8 cellular contexts compared by ENCODE assay signal in genomic region chr12:57837779-57838562, GRCh38. TPM values are rescaled to one million over a fixed set of nuclear protein-coding genes. Genes with fewer than 3 reads are reported as not detected.
DNase-seq lines count a peak whose midpoint lies in the region; ATAC-seq lines count a peak whose summit lies in the region.

No MANE protein-coding gene starts in this region.

- peak overlapping the region; percentile 93 for H3K27ac Mint-ChIP-seq in activated naive CD8-positive, alpha-beta T cell treated with anti-CD3 and anti-CD28 coated beads, Interleukin-2, amount 10 ng/mL, durations not matched to agents 7 days and 5 days

- ATAC-seq in activated naive CD8-positive, alpha-beta T cell treated with anti-CD3 and anti-CD28 coated beads, Interleukin-2, amount 10 ng/mL, durations not matched to agents 7 days and 5 days (ENCODE audit: low read depth) = peak; percentile 32
- ATAC-seq in right cardiac atrium = peak; percentile 66 to 81

- 7% methylated on average over 5 of the region's 5 CpGs for WGBS in right cardiac atrium

- H3K9ac ChIP-seq in subcutaneous abdominal adipose tissue (ENCODE audit: low read length in 5 of 5) = peak overlapping the region in 3 of 5 donors; percentile 15 to 42 (median 31)

- H3K9me3 ChIP-seq in right cardiac atrium (ENCODE audit: control insufficient read depth, low read length) (no peaks in the 10 kb centered on the region), subcutaneous abdominal adipose tissue (ENCODE audit: control insufficient read depth in 5 of 5, low read length in 5 of 5) (no peaks in the 10 kb centered on the region)

- peaks cover 3% of the 10 kb centered on the region for H3K36me3 Mint-ChIP-seq in activated naive CD8-positive, alpha-beta T cell treated with anti-CD3 and anti-CD28 coated beads, Interleukin-2, amount 10 ng/mL, durations not matched to agents 7 days and 5 days

- H3K27ac ChIP-seq in right cardiac atrium (ENCODE audit: low read length) (peak overlapping the region; percentile 84), subcutaneous abdominal adipose tissue (ENCODE audit: low read depth, low read length) (peak overlapping the region; percentile 77)

- H3K4me1 Mint-ChIP-seq in activated naive CD8-positive, alpha-beta T cell treated with anti-CD3 and anti-CD28 coated beads, Interleukin-2, amount 10 ng/mL, durations not matched to agents 7 days and 5 days = peaks cover 82% of the 10 kb centered on the region

- H3K27me3 ChIP-seq in right cardiac atrium (ENCODE audit: control insufficient read depth, insufficient read depth) (no peaks in the 10 kb centered on the region), subcutaneous abdominal adipose tissue (ENCODE audit: control insufficient read depth in 5 of 5, insufficient read depth in 4 of 5, low read length in 5 of 5) (no peaks in the 10 kb centered on the region)

- peak; percentile 64 for DNase-seq in GM03348 (ENCODE audit: low spot score)
- peak; percentile 59 for DNase-seq in LHCN-M2 (ENCODE audit: low read depth)
- DNase-seq in activated naive CD8-positive, alpha-beta T cell treated with anti-CD3 and anti-CD28 coated beads, Interleukin-2, amount 10 ng/mL, durations not matched to agents 7 days and 5 days = peak; percentile 45
- peak in 2 of 3 donors; percentile 69 to 79 for DNase-seq in right cardiac atrium
- DNase-seq in NCI-H2107 (lab: John Stamatoyannopoulos, UW) = no peak
- no peak for DNase-seq in NCI-H345 (lab: John Stamatoyannopoulos, UW)
- no peak for DNase-seq in germinal center (ENCODE audit: low spot score)

- intact Hi-C loops in right cardiac atrium (cut with DNase I) = no loop called here

- no peaks in the 10 kb centered on the region for H3K27me3 Mint-ChIP-seq in activated naive CD8-positive, alpha-beta T cell treated with anti-CD3 and anti-CD28 coated beads, Interleukin-2, amount 10 ng/mL, durations not matched to agents 7 days and 5 days

- POLR2A ChIA-PET in activated naive CD8-positive, alpha-beta T cell treated with anti-CD3 and anti-CD28 coated beads, Interleukin-2, amount 10 ng/mL, durations not matched to agents 7 days and 5 days (lab: Charles Lee) = interaction anchor here (2.0 to 4.0 kb wide), 2 partner anchors 8 to 61 kb away, joined by 6 to 41 read pairs; partner anchors contain the start of gene CTDSP2

- H3K9me3 Mint-ChIP-seq in activated naive CD8-positive, alpha-beta T cell treated with anti-CD3 and anti-CD28 coated beads, Interleukin-2, amount 10 ng/mL, durations not matched to agents 7 days and 5 days = no peaks in the 10 kb centered on the region

- peaks cover 74% of the 10 kb centered on the region for H3K4me1 ChIP-seq in right cardiac atrium (ENCODE audit: control insufficient read depth, insufficient read depth, low read length)
- H3K4me1 ChIP-seq in subcutaneous abdominal adipose tissue (ENCODE audit: control insufficient read depth in 5 of 5, insufficient read depth in 5 of 5, low read length in 5 of 5) = peaks cover 54 to 100% (median 99%) of the 10 kb centered on the region in 5 donors

- H3K4me3 ChIP-seq in right cardiac atrium (ENCODE audit: low read length) (no peak overlapping the region), subcutaneous abdominal adipose tissue (ENCODE audit: low read depth in 1 of 5, low read length in 5 of 5) (peak overlapping the region in 4 of 5 donors; percentile 32 to 49 (median 40))

- peaks cover 0 to 7% (median 0%) of the 10 kb centered on the region in 5 donors for H3K36me3 ChIP-seq in subcutaneous abdominal adipose tissue (ENCODE audit: control insufficient read depth in 5 of 5, insufficient read depth in 5 of 5, low read length in 5 of 5)

- H3K4me3 Mint-ChIP-seq in activated naive CD8-positive, alpha-beta T cell treated with anti-CD3 and anti-CD28 coated beads, Interleukin-2, amount 10 ng/mL, durations not matched to agents 7 days and 5 days = peak overlapping the region; percentile 59

RNA-seq across cellular contexts. Expression of gene CTDSP2, which starts 8.6 kb away (rescaled TPM):
- total RNA-seq in LHCN-M2 (2014; rRNA removed) (24.3 and 31.9 TPM in 2 replicates), right cardiac atrium (100 to 1,000 TPM in 2 of 4 donors, 10 to 100 TPM in 2; 94.3 to 116 (median 103) TPM)
- 47.8 TPM for polyA plus RNA-seq in LHCN-M2 (2012)
- total RNA-seq in activated naive CD8-positive, alpha-beta T cell treated with anti-CD3 and anti-CD28 coated beads, Interleukin-2, amount 10 ng/mL, durations not matched to agents 7 days and 5 days = 100 to 1,000 TPM; 161 TPM
- 41.7 TPM for polyA plus RNA-seq in right cardiac atrium

RNA-seq across cellular contexts. Expression of gene AVIL, which starts 19.4 kb away (rescaled TPM):
- total RNA-seq in LHCN-M2 (2014; rRNA removed) (0.57 and 0.58 TPM in 2 replicates), right cardiac atrium (1 to 10 TPM; 2.6 to 4.1 (median 3.2) TPM)
- polyA plus RNA-seq in LHCN-M2 (2012) = 0.35 TPM
- total RNA-seq in activated naive CD8-positive, alpha-beta T cell treated with anti-CD3 and anti-CD28 coated beads, Interleukin-2, amount 10 ng/mL, durations not matched to agents 7 days and 5 days = 1 to 10 TPM; 5.0 to 7.1 TPM
- polyA plus RNA-seq in right cardiac atrium = 3.2 TPM

RNA-seq across cellular contexts. Expression of gene TSFM, which starts 55.4 kb away (rescaled TPM):
- total RNA-seq in LHCN-M2 (2014; rRNA removed) (26.5 and 31.3 TPM in 2 replicates), right cardiac atrium (10 to 100 TPM; 28.9 to 36.1 (median 33.0) TPM)
- polyA plus RNA-seq in LHCN-M2 (2012) = 31.3 TPM
- 10 to 100 TPM; 23.0 to 24.4 TPM for total RNA-seq in activated naive CD8-positive, alpha-beta T cell treated with anti-CD3 and anti-CD28 coated beads, Interleukin-2, amount 10 ng/mL, durations not matched to agents 7 days and 5 days
- 50.7 TPM for polyA plus RNA-seq in right cardiac atrium

Comparison
In these comparisons a context has a peak if more than half of its experiments do, and no peak if none do; other contexts are left out.
1. DNase-seq: peak in GM03348 (single experiment), LHCN-M2 (single experiment), activated naive CD8-positive, alpha-beta T cell treated with anti-CD3 and anti-CD28 coated beads, Interleukin-2, amount 10 ng/mL, durations not matched to agents 7 days and 5 days (single experiment) and right cardiac atrium (2 of 3); none in NCI-H2107 (single experiment), NCI-H345 (single experiment) and germinal center (single experiment).